Comparison of ENCODE assay signal across 26 cellular contexts in the genomic region with DNA sequence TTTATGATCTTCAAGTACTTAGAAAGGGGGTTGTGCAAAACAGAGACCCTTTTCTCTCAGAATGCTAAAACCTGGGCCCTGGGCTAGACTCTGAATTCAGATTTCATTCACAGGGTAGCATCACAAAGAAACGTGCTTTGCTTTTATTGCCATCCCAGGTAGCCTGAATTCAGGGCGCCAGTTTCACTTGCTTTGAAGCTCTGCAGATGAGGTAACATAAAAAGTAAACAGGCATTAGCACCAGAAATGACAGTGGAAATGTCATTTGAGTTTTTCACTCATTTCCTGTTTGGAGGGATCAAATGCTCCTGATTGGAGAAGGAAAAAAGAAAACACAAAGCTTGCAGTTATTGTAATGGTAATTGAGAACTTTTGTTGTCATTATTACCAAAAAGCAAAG. TPM values are rescaled to one million over a fixed set of nuclear protein-coding genes. Genes with fewer than 3 reads are reported as not detected.
A peak's percentile ranks its signal among the peaks of the same experiment; 100 is the strongest.
DNase-seq lines count a peak whose midpoint lies in the region; ATAC-seq and TF ChIP-seq lines count a peak whose summit lies in the region.
"Had no signal": no experiment of that assay in that cellular context is flagged by ENCODE, and none has a peak within 500 bp of the region (broad histone marks: within the 10 kb centered on the region; RNA-seq: fewer than 3 reads in every experiment).

No MANE protein-coding gene starts in this region.

- ATAC-seq in psoas muscle, result no peak
- ATAC-seq in HG02852 (IDR thresholded peaks at IDR 0.05; ENCODE audit: unreplicated experiment), result no peak
- no peak for ATAC-seq in GM21367 (IDR thresholded peaks at IDR 0.05; ENCODE audit: unreplicated experiment)
- ATAC-seq: GM12878, Panc1 had no signal

- H3K4me3 ChIP-seq in HEK293 (ENCODE audit: low read depth, low read length) (no peak overlapping the region), psoas muscle (peak overlapping the region; percentile 87)
- H3K4me3 ChIP-seq: GM12878 had no signal

- H3K4me1 ChIP-seq in HEK293 (ENCODE audit: control insufficient read depth, insufficient read depth, low read length), result no peaks in the 10 kb centered on the region; the same call in 1 of the 2 replicates
- H3K4me1 ChIP-seq in psoas muscle, result peaks cover 53% of the 10 kb centered on the region
- H3K4me1 ChIP-seq: BE2C had no signal

- POLR2A ChIA-PET in HEK293 (lab: Yijun Ruan, JAX), result interaction anchor here (1.3 kb wide), 1 partner anchor 15 kb away, joined by 4 read pairs; a partner anchor contains a TSS

- DNase-seq in NCI-H1417 (lab: John Stamatoyannopoulos, UW) (peak in 2 of 3 experiments; percentile 4 to 12), NCI-H1417 treated with DMSO at 0.1 percent for 48 hours (lab: John Stamatoyannopoulos, UW) (no peak), DMS53 (lab: John Stamatoyannopoulos, UW) (peak; percentile 48), psoas muscle (no peak), NCI-H2081 treated with DMSO at 0.1 percent for 48 hours (lab: John Stamatoyannopoulos, UW) (no peak)
- DNase-seq: 8988T; ACHN; BE2C; CD4-positive, CD25-positive, alpha-beta regulatory T cell; DMS79; EL; GDM1; NCI-H1048; NCI-H1436 treated with DMSO at 0.1 percent for 48 hours; NCI-H1930; NCI-H446 treated with DMSO at 0.1 percent for 48 hours; NCI-H526; SHP77; T-cell had no signal

- TF ChIP-seq CTCF in HEK293 (tag by site-specific recombination; IDR thresholded peaks at IDR 0.05) (no peak), psoas muscle (IDR thresholded peaks at IDR 0.05) (no peak)

- H3K9me3 ChIP-seq in HEK293 (ENCODE audit: control insufficient read depth, insufficient read depth, low read depth, low read length), result no peaks in the 10 kb centered on the region
- H3K9me3 ChIP-seq in psoas muscle, result no peaks in the 10 kb centered on the region
- H3K9me3 ChIP-seq: BE2C had no signal

- 17 to 34% (median 25%) methylated on average over 2 of the region's 2 CpGs for WGBS in psoas muscle, 3 donors

- no peaks in the 10 kb centered on the region for H3K36me3 ChIP-seq in HEK293 (ENCODE audit: control insufficient read depth in 2 of 2, insufficient read depth in 1 of 2, low read length in 2 of 2)
- H3K36me3 ChIP-seq in psoas muscle (ENCODE audit: insufficient read depth in 1 of 2, low read depth in 1 of 2), result no peaks in the 10 kb centered on the region
- H3K36me3 ChIP-seq: BE2C had no signal

- no peaks in the 10 kb centered on the region for H3K27me3 ChIP-seq in psoas muscle (ENCODE audit: insufficient read depth in 3 of 3, low read length in 2 of 3)

- intact Hi-C loops in psoas muscle (cut with DNase I), result loop anchor here in 1 of 2 donors (5.0 kb wide), 1 partner anchor 42 kb away; a partner anchor contains a TSS

- CTCF ChIA-PET in HEK293 (lab: Yijun Ruan, JAX), result interaction anchor here (0.6 to 2.3 kb wide), 7 partner anchors 10 to 64 kb away, joined by 3 to 13 read pairs (median 5); a partner anchor contains a TSS

- no peak overlapping the region for H3K27ac ChIP-seq in HEK293 (ENCODE audit: extremely low read depth, low read depth, low read length)
- H3K27ac ChIP-seq in psoas muscle, result peak overlapping the region; percentile 97
- H3K27ac ChIP-seq: RWPE1 had no signal

TF ChIP-seq in HEK293, 187 proteins besides CTCF, POLR2A, EP300 and RAD21:
- TF ChIP-seq MEIS1 (CRISPR knock-in tag; IDR thresholded peaks at IDR 0.05; ENCODE audit: borderline replicate concordance), result no peak
- TF ChIP-seq ZBTB17 (tag by site-specific recombination; IDR thresholded peaks at IDR 0.05), result 0 out of 2 replicates have a peak, but pooled peaks have one; percentile 42
- peak; percentile 44; the same call in 1 of the 2 replicates for TF ChIP-seq ZNF629 (tag by site-specific recombination; IDR thresholded peaks at IDR 0.05)
- no peak for TF ChIP-seq ZNF175 (tag by site-specific recombination; IDR thresholded peaks at IDR 0.05)
- no peak for TF ChIP-seq REPIN1 (tag by site-specific recombination; IDR thresholded peaks at IDR 0.05; ENCODE audit: low read depth)
- no peak for TF ChIP-seq ZNF433 (tag by site-specific recombination; IDR thresholded peaks at IDR 0.05; ENCODE audit: low read depth)
- TF ChIP-seq, protein P1, sequence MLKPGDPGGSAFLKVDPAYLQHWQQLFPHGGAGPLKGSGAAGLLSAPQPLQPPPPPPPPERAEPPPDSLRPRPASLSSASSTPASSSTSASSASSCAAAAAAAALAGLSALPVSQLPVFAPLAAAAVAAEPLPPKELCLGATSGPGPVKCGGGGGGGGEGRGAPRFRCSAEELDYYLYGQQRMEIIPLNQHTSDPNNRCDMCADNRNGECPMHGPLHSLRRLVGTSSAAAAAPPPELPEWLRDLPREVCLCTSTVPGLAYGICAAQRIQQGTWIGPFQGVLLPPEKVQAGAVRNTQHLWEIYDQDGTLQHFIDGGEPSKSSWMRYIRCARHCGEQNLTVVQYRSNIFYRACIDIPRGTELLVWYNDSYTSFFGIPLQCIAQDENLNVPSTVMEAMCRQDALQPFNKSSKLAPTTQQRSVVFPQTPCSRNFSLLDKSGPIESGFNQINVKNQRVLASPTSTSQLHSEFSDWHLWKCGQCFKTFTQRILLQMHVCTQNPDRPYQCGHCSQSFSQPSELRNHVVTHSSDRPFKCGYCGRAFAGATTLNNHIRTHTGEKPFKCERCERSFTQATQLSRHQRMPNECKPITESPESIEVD (tag by site-specific recombination; IDR thresholded peaks at IDR 0.05), result peak; percentile 45; the same call in 1 of the 2 replicates
- TF ChIP-seq ZNF776 (tag by site-specific recombination; IDR thresholded peaks at IDR 0.05; ENCODE audit: borderline replicate concordance), result no peak
- TF ChIP-seq, protein P2, sequence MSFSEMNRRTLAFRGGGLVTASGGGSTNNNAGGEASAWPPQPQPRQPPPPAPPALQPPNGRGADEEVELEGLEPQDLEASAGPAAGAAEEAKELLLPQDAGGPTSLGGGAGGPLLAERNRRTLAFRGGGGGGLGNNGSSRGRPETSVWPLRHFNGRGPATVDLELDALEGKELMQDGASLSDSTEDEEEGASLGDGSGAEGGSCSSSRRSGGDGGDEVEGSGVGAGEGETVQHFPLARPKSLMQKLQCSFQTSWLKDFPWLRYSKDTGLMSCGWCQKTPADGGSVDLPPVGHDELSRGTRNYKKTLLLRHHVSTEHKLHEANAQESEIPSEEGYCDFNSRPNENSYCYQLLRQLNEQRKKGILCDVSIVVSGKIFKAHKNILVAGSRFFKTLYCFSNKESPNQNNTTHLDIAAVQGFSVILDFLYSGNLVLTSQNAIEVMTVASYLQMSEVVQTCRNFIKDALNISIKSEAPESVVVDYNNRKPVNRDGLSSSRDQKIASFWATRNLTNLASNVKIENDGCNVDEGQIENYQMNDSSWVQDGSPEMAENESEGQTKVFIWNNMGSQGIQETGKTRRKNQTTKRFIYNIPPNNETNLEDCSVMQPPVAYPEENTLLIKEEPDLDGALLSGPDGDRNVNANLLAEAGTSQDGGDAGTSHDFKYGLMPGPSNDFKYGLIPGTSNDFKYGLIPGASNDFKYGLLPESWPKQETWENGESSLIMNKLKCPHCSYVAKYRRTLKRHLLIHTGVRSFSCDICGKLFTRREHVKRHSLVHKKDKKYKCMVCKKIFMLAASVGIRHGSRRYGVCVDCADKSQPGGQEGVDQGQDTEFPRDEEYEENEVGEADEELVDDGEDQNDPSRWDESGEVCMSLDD (tag by site-specific recombination; IDR thresholded peaks at IDR 0.05), result no peak
- TF ChIP-seq PRDM1 (tag by site-specific recombination; IDR thresholded peaks at IDR 0.05), result peak; percentile 55; the same call in 1 of the 2 replicates
- no peak for TF ChIP-seq ZNF157 (tag by site-specific recombination; IDR thresholded peaks at IDR 0.05)
- TF ChIP-seq, protein P3, sequence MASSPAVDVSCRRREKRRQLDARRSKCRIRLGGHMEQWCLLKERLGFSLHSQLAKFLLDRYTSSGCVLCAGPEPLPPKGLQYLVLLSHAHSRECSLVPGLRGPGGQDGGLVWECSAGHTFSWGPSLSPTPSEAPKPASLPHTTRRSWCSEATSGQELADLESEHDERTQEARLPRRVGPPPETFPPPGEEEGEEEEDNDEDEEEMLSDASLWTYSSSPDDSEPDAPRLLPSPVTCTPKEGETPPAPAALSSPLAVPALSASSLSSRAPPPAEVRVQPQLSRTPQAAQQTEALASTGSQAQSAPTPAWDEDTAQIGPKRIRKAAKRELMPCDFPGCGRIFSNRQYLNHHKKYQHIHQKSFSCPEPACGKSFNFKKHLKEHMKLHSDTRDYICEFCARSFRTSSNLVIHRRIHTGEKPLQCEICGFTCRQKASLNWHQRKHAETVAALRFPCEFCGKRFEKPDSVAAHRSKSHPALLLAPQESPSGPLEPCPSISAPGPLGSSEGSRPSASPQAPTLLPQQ (tag by site-specific recombination; IDR thresholded peaks at IDR 0.05), result no peak
- TF ChIP-seq ZBTB20 (tag by site-specific recombination; IDR thresholded peaks at IDR 0.05), result peak; percentile 34; the same call in 1 of the 2 replicates
- no peak for TF ChIP-seq WT1 (tag by site-specific recombination; IDR thresholded peaks at IDR 0.05)
- TF ChIP-seq MZF1 (tag by site-specific recombination; IDR thresholded peaks at IDR 0.05; ENCODE audit: borderline replicate concordance), result no peak
- TF ChIP-seq ZEB2 (tag by site-specific recombination; IDR thresholded peaks at IDR 0.05), result no peak
- no peak for TF ChIP-seq ZNF214 (tag by site-specific recombination; IDR thresholded peaks at IDR 0.05; ENCODE audit: borderline replicate concordance)

RNA-seq across cellular contexts. Expression of a gene that starts 2.6 kb away (rescaled TPM):
- total RNA-seq in psoas muscle, result 100 to 1,000 TPM; 125 to 203 (median 163) TPM
- polyA plus RNA-seq in psoas muscle, result 10 to 100 TPM; 35.3 to 67.8 (median 66.2) TPM
- total RNA-seq: CD4-positive, CD25-positive, alpha-beta regulatory T cell had no signal
- polyA plus RNA-seq: CD4-positive, CD25-positive, alpha-beta regulatory T cell; IgD-negative memory B cell had no signal

RNA-seq across cellular contexts. Expression of a gene that starts 14.8 kb away (rescaled TPM):
- 10 to 100 TPM in 1 of 4 donors, 1 to 10 TPM in 3; 4.4 to 14.1 (median 8.4) TPM for total RNA-seq in psoas muscle
- 1 to 10 TPM; 5.1 to 5.2 (median 5.1) TPM for polyA plus RNA-seq in psoas muscle

RNA-seq across cellular contexts. Expression of a gene that starts 25.0 kb away (rescaled TPM):
- total RNA-seq in psoas muscle, result 1 to 10 TPM; 2.4 to 4.0 (median 3.7) TPM
- 10 to 100 TPM in 1 of 3 donors, 1 to 10 TPM in 2; 1.8 to 15.0 (median 3.5) TPM for polyA plus RNA-seq in psoas muscle

RNA-seq across cellular contexts. Expression of a gene that starts 40.6 kb away (rescaled TPM):
- total RNA-seq in psoas muscle, result 10 to 100 TPM in 3 of 4 donors, 1 to 10 TPM in 1; 8.7 to 16.6 (median 11.4) TPM
- polyA plus RNA-seq in psoas muscle, result 10 to 100 TPM in 1 of 3 donors, 1 to 10 TPM in 2; 3.1 to 16.0 (median 8.0) TPM

RNA-seq across cellular contexts. Expression of a gene that starts 42.7 kb away (rescaled TPM):
- 100 to 1,000 TPM in 1 of 4 donors, 10 to 100 TPM in 3; 58.1 to 123 (median 94.6) TPM for total RNA-seq in psoas muscle
- 100 to 1,000 TPM in 2 of 3 donors, 10 to 100 TPM in 1; 90.6 to 213 (median 146) TPM for polyA plus RNA-seq in psoas muscle

Comparison
In these comparisons a context has a peak if more than half of its experiments do, and no peak if none do; other contexts are left out.
1. DNase-seq: peak in NCI-H1417 (2 of 3) and DMS53 (single experiment); none in NCI-H1417 treated with DMSO at 0.1 percent for 48 hours (single experiment), psoas muscle (0 of 2) and NCI-H2081 treated with DMSO at 0.1 percent for 48 hours (single experiment).